In genomic region chr6:37435373-37435772, GRCh38 we compare ENCODE assay signal across 1 cellular context.
TF ChIP-seq lines count a peak whose summit lies in the region.

No MANE protein-coding gene starts in this region.

TF ChIP-seq in HEK293, 187 proteins besides CTCF, POLR2A, EP300 and RAD21 (continued from another document):
- TF ChIP-seq KLF9 (tag by site-specific recombination; IDR thresholded peaks at IDR 0.05; ENCODE audit: low read depth) (no peak), ZNF843 (tag by site-specific recombination; IDR thresholded peaks at IDR 0.05) (no peak), PRDM6 (tag by site-specific recombination; IDR thresholded peaks at IDR 0.05) (peak; percentile 56; the same call in 1 of the 2 replicates), GLIS1 (tag by site-specific recombination; IDR thresholded peaks at IDR 0.05) (no peak), ZNF549 (tag by site-specific recombination; IDR thresholded peaks at IDR 0.05) (no peak), ZNF10 (tag by site-specific recombination; IDR thresholded peaks at IDR 0.05) (no peak), ZNF626 (tag by site-specific recombination; IDR thresholded peaks at IDR 0.05) (no peak), ZNF571 (tag by site-specific recombination; IDR thresholded peaks at IDR 0.05) (no peak), REPIN1 (tag by site-specific recombination; IDR thresholded peaks at IDR 0.05; ENCODE audit: low read depth) (no peak), ZNF2 (tag by site-specific recombination; IDR thresholded peaks at IDR 0.05) (no peak), WT1 (tag by site-specific recombination; IDR thresholded peaks at IDR 0.05) (no peak), ZNF274 (IDR thresholded peaks at IDR 0.05; ENCODE audit: low read length) (no peak), ZNF274 (tag by site-specific recombination; IDR thresholded peaks at IDR 0.05; ENCODE audit: borderline replicate concordance) (no peak), ZNF184 (tag by site-specific recombination; IDR thresholded peaks at IDR 0.05) (no peak), ZBTB1 (tag by site-specific recombination; IDR thresholded peaks at IDR 0.05) (no peak), ZNF341 (tag by site-specific recombination; IDR thresholded peaks at IDR 0.05; ENCODE audit: low read depth) (0 out of 2 replicates have a peak, but pooled peaks have one; percentile 25), ZNF707 (tag by site-specific recombination; IDR thresholded peaks at IDR 0.05) (no peak)
- TF ChIP-seq, protein P1, sequence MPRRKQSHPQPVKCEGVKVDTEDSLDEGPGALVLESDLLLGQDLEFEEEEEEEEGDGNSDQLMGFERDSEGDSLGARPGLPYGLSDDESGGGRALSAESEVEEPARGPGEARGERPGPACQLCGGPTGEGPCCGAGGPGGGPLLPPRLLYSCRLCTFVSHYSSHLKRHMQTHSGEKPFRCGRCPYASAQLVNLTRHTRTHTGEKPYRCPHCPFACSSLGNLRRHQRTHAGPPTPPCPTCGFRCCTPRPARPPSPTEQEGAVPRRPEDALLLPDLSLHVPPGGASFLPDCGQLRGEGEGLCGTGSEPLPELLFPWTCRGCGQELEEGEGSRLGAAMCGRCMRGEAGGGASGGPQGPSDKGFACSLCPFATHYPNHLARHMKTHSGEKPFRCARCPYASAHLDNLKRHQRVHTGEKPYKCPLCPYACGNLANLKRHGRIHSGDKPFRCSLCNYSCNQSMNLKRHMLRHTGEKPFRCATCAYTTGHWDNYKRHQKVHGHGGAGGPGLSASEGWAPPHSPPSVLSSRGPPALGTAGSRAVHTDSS (tag by site-specific recombination; IDR thresholded peaks at IDR 0.05) = no peak
